ENCODE assay signal across 1 cellular context in genomic region chr17:14048169-14048568, GRCh38.
A peak's percentile ranks its signal among the peaks of the same experiment; 100 is the strongest.
TF ChIP-seq lines count a peak whose summit lies in the region.

No MANE protein-coding gene starts in this region.

TF ChIP-seq in HepG2, 621 proteins besides CTCF, POLR2A, EP300 and RAD21:
- TF ChIP-seq HIC2 (CRISPR knock-in tag; IDR thresholded peaks at IDR 0.05; ENCODE audit: low read depth) (no peak), ZNF512 (CRISPR knock-in tag; IDR thresholded peaks at IDR 0.05) (peak; percentile 69; the same call in 1 of the 2 replicates), ZKSCAN1 (IDR thresholded peaks at IDR 0.05; ENCODE audit: low read length) (no peak), STAG1 (CRISPR knock-in tag; IDR thresholded peaks at IDR 0.05) (peak; percentile 49), ZNF496 (CRISPR knock-in tag; IDR thresholded peaks at IDR 0.05; ENCODE audit: insufficient replicate concordance) (no peak), POGK (CRISPR knock-in tag; conservative IDR thresholded peaks at IDR 0.05) (no peak), AHR (CRISPR knock-in tag; IDR thresholded peaks at IDR 0.05) (no peak), POGZ (CRISPR knock-in tag; IDR thresholded peaks at IDR 0.05) (no peak), ETV6 (CRISPR knock-in tag; conservative IDR thresholded peaks at IDR 0.05) (no peak), ATF6 (CRISPR knock-in tag; conservative IDR thresholded peaks at IDR 0.05) (no peak), ELF3 (CRISPR knock-in tag; IDR thresholded peaks at IDR 0.05) (no peak), NONO (IDR thresholded peaks at IDR 0.05) (no peak), NONO (CRISPR knock-in tag; conservative IDR thresholded peaks at IDR 0.05) (no peak), SMC3 (IDR thresholded peaks at IDR 0.05; ENCODE audit: low read length) (0 out of 2 replicates have a peak, but pooled peaks have one; percentile 24), ZNF180 (CRISPR knock-in tag; IDR thresholded peaks at IDR 0.05; ENCODE audit: borderline replicate concordance, low read depth) (no peak), SOX5 (CRISPR knock-in tag; IDR thresholded peaks at IDR 0.05; ENCODE audit: borderline replicate concordance) (no peak), RFX5 (IDR thresholded peaks at IDR 0.05; ENCODE audit: low read depth, low read length) (no peak)
